8 cellular contexts compared by ENCODE assay signal in the genomic region with DNA sequence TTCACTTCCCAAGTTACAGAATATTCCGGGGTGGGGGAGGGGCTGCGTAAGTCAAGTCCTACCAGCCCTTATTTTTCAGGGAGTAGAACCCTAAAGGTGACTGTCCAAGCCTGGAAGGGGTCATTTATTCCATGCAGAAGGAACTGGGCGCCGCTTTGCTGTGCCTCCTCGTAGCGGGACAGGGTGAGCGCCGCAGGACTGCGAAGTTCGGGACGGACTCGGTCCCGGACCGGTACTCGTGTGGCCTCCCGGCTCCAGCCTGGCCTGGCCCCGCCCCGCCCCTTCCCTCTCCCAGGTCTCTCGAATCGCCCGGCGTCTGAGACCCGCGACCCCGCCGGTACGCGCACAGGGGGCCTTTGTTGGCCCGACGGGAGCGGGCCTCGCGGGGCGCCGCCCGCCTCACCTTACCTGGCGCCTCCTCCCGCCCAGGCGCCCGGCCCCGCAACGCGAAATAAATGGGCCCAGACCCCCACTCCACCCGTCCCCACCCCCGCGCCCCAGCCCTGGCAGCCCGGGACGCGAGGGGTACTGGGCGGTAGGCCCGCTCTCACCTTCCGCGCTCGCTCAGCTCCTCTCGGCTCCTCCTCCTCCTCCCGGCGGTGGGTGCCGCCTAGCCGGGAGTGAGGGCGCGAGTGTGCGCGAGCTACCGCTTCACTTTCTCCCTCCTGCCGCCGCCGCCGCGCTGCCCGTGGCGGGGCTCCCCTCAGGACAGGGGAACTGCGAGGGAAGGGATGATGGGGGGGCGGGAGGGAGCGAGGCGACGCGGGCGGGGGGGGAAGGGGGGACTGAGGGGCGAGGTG. TPM values are rescaled to one million over a fixed set of nuclear protein-coding genes. Genes with fewer than 3 reads are reported as not detected.
DNase-seq lines count a peak whose midpoint lies in the region; ATAC-seq and TF ChIP-seq lines count a peak whose summit lies in the region.

No MANE protein-coding gene starts in this region.

- peaks cover 0 to 8% of the 10 kb centered on the region in 2 donors for H3K4me1 ChIP-seq in right atrium auricular region
- H3K4me1 ChIP-seq in psoas muscle, result peaks cover 8% of the 10 kb centered on the region

- 1 to 6% (median 3%) methylated on average over 31 to 79 of the region's 79 CpGs for WGBS in psoas muscle, 3 donors

- no peaks in the 10 kb centered on the region for H3K36me3 Mint-ChIP-seq in activated naive CD8-positive, alpha-beta T cell treated with anti-CD3 and anti-CD28 coated beads, Interleukin-2, amount 50 U/mL, for 24 hours (ENCODE audit: low read depth)

- peaks cover 13% of the 10 kb centered on the region for H3K27me3 Mint-ChIP-seq in activated naive CD8-positive, alpha-beta T cell treated with anti-CD3 and anti-CD28 coated beads, Interleukin-2, amount 50 U/mL, for 24 hours

- H3K27ac ChIP-seq in right atrium auricular region (peak overlapping the region; percentile 48 to 76), psoas muscle (peak overlapping the region; percentile 65)

- H3K9me3 Mint-ChIP-seq in activated naive CD8-positive, alpha-beta T cell treated with anti-CD3 and anti-CD28 coated beads, Interleukin-2, amount 50 U/mL, for 24 hours, result no peaks in the 10 kb centered on the region

- ATAC-seq in HG02981 (IDR thresholded peaks at IDR 0.05; ENCODE audit: unreplicated experiment) (peak; percentile 38), psoas muscle (peak; percentile 62 to 76 (median 69)), GM21381 (IDR thresholded peaks at IDR 0.05; ENCODE audit: unreplicated experiment) (no peak)
- peak; percentile 72 for ATAC-seq in activated naive CD8-positive, alpha-beta T cell treated with anti-CD3 and anti-CD28 coated beads, Interleukin-2, amount 50 U/mL, for 24 hours

- H3K9me3 ChIP-seq in right atrium auricular region (no peaks in the 10 kb centered on the region), psoas muscle (no peaks in the 10 kb centered on the region)

- intact Hi-C loops in psoas muscle (cut with DNase I), result loop anchor here (5.0 to 10.0 kb wide), 4 partner anchors 66 to 118 kb away; no protein-coding TSS in a partner anchor

- peak; percentile 41 for DNase-seq in NCI-H1436 (lab: John Stamatoyannopoulos, UW)
- no peak for DNase-seq in NCI-H1436 treated with DMSO at 0.1 percent for 48 hours (lab: John Stamatoyannopoulos, UW)
- DNase-seq in RPMI8226, result peak; percentile 49
- peak; percentile 54 for DNase-seq in activated naive CD8-positive, alpha-beta T cell treated with anti-CD3 and anti-CD28 coated beads, Interleukin-2, amount 50 U/mL, for 24 hours
- no peak for DNase-seq in right atrium auricular region (ENCODE audit: low spot score)
- peak; percentile 34 to 72 for DNase-seq in psoas muscle

- TF ChIP-seq CTCF in right atrium auricular region (IDR thresholded peaks at IDR 0.05) (no peak), psoas muscle (IDR thresholded peaks at IDR 0.05) (no peak)

- H3K27me3 ChIP-seq in right atrium auricular region (no peaks in the 10 kb centered on the region), psoas muscle (ENCODE audit: insufficient read depth in 3 of 3, low read length in 2 of 3) (no peaks in the 10 kb centered on the region)

- H3K4me3 ChIP-seq in right atrium auricular region (peak overlapping the region; percentile 65 to 66), psoas muscle (peak overlapping the region; percentile 73)

- H3K36me3 ChIP-seq in right atrium auricular region (no peaks in the 10 kb centered on the region), psoas muscle (ENCODE audit: insufficient read depth in 1 of 2, low read depth in 1 of 2) (no peaks in the 10 kb centered on the region)

- H3K27ac Mint-ChIP-seq in activated naive CD8-positive, alpha-beta T cell treated with anti-CD3 and anti-CD28 coated beads, Interleukin-2, amount 50 U/mL, for 24 hours, result no peak overlapping the region

- H3K4me1 Mint-ChIP-seq in activated naive CD8-positive, alpha-beta T cell treated with anti-CD3 and anti-CD28 coated beads, Interleukin-2, amount 50 U/mL, for 24 hours, result peaks cover 17% of the 10 kb centered on the region

- H3K4me3 Mint-ChIP-seq in activated naive CD8-positive, alpha-beta T cell treated with anti-CD3 and anti-CD28 coated beads, Interleukin-2, amount 50 U/mL, for 24 hours, result peak overlapping the region; percentile 73

RNA-seq across cellular contexts. Expression of a gene that starts 0.7 kb away (rescaled TPM):
- total RNA-seq in right atrium auricular region, result 10 to 100 TPM; 12.5 to 15.2 TPM
- total RNA-seq in psoas muscle, result 10 to 100 TPM; 39.5 to 78.7 (median 52.9) TPM
- 10 to 100 TPM; 12.8 to 29.5 (median 20.9) TPM for polyA plus RNA-seq in psoas muscle

Comparison
In these comparisons a context has a peak if more than half of its experiments do, and no peak if none do; other contexts are left out.
1. DNase-seq: peak in NCI-H1436 (single experiment), RPMI8226 (single experiment), activated naive CD8-positive, alpha-beta T cell treated with anti-CD3 and anti-CD28 coated beads, Interleukin-2, amount 50 U/mL, for 24 hours (single experiment) and psoas muscle (2 of 2); none in NCI-H1436 treated with DMSO at 0.1 percent for 48 hours (single experiment) and right atrium auricular region (single experiment).